In the genomic region with DNA sequence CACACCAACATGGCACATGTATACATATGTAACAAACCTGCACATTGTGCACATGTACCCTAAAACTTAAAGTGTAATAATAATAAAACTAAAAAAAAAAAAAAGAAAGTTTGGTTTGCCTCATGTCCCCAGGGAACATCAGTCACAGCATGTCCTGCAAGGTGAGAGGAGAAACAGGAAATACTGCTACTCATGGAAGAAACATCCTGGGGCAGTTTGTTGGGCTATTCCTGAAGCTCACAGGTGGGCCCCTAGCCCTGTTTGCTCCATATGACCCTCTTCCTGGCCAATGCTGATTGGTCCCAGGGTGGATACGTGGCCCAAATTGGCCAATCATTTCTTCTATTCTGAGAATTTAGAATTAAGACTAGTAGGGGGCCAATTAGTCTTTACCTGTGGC, we compare ENCODE assay signal across 25 cellular contexts.
"Had no signal": no experiment of that assay in that cellular context is flagged by ENCODE, and none has a peak within 500 bp of the region (broad histone marks: within the 10 kb centered on the region; RNA-seq: fewer than 3 reads in every experiment).

No MANE protein-coding gene starts in this region.

- H3K9me3 ChIP-seq: left lung, lower lobe of right lung, ovary, right atrium auricular region, right lobe of liver, tibial nerve, uterus had no signal

- FAIRE-seq: keratinocyte had no signal

- ATAC-seq: left colon; left lung; lower lobe of right lung; natural killer cell; right lobe of liver; stimulated activated memory B cell treated with anti-CD40 and anti-IgM and Interleukin-4, amounts not matched to agents 10 μg/mL and 1 μg/mL and 100 μg/mL, for 72 hours; stimulated activated naive CD8-positive, alpha-beta T cell treated with anti-CD3 and anti-CD28 coated beads, Interleukin-15, amount 100 ng/mL, for 72 hours had no signal

- H2AFZ ChIP-seq: neural progenitor cell had no signal

- H3K27me3 ChIP-seq: left lung, neural progenitor cell, ovary, right atrium auricular region, right lobe of liver, uterus had no signal

- H3K4me2 ChIP-seq: neural progenitor cell, smooth muscle cell had no signal

- H3K4me1 ChIP-seq: right lobe of liver, tibial nerve had no signal

- H3K9ac ChIP-seq: neural progenitor cell had no signal

- H3K4me3 ChIP-seq: left lung, lower lobe of right lung, neural progenitor cell, ovary, right atrium auricular region, right lobe of liver, smooth muscle cell, tibial nerve, uterus had no signal

- H3K36me3 ChIP-seq: left lung, neural progenitor cell, ovary, right atrium auricular region, right lobe of liver, tibial nerve, uterus had no signal

- DNase-seq: kidney glomerular epithelial cell; left colon; left lung; lower lobe of right lung; mammary epithelial cell; mesenchymal stem cell; naive B cell; natural killer cell; nephron progenitor cell; ovary; stimulated activated CD4-positive, alpha-beta T cell treated with anti-CD3 and anti-CD28 coated beads, Interleukin-1b, Interleukin-23, amount 100 ng/mL, for 48 hours; stimulated activated CD4-positive, alpha-beta T cell treated with anti-CD3 and anti-CD28 coated beads, Interleukin-2, amount 100 ng/mL, for 48 hours; stimulated activated CD4-positive, alpha-beta T cell treated with anti-CD3 and anti-CD28 coated beads, Interleukin-4, amount 100 ng/mL, for 4 hours; stimulated activated CD8-positive, alpha-beta memory T cell treated with anti-CD3 and anti-CD28 coated beads, Interleukin-4, amount 100 ng/mL, for 48 hours; stimulated activated naive CD4-positive, alpha-beta T cell treated with Interleukin-2 at 50 U/mL for 16 hours; stimulated activated naive CD8-positive, alpha-beta T cell treated with anti-CD3 and anti-CD28 coated beads, Interleukin-15, amount 100 ng/mL, for 72 hours; substantia nigra; uterus had no signal

- H3K27ac ChIP-seq: left lung, lower lobe of right lung, neural progenitor cell, ovary, right atrium auricular region, right lobe of liver, tibial nerve, uterus had no signal
